15 cellular contexts compared by ENCODE assay signal in genomic region chr2:237257471-237257951, GRCh38.
A peak's percentile ranks its signal among the peaks of the same experiment; 100 is the strongest.
DNase-seq lines count a peak whose midpoint lies in the region; TF ChIP-seq lines count a peak whose summit lies in the region.
"Had no signal": no experiment of that assay in that cellular context is flagged by ENCODE, and none has a peak within 500 bp of the region (broad histone marks: within the 10 kb centered on the region; RNA-seq: fewer than 3 reads in every experiment).

No MANE protein-coding gene starts in this region.

- no peaks in the 10 kb centered on the region for H3K27me3 ChIP-seq in brain microvascular endothelial cell (replicated peaks)
- H3K27me3 ChIP-seq in right atrium auricular region: no peaks in the 10 kb centered on the region
- H3K27me3 ChIP-seq in subcutaneous abdominal adipose tissue (ENCODE audit: control insufficient read depth in 5 of 5, insufficient read depth in 4 of 5, low read length in 5 of 5): peaks cover 0 to 3% (median 0%) of the 10 kb centered on the region in 5 donors

- no peaks in the 10 kb centered on the region for H3K36me3 ChIP-seq in brain microvascular endothelial cell (replicated peaks)
- no peaks in the 10 kb centered on the region for H3K36me3 ChIP-seq in right atrium auricular region
- no peaks in the 10 kb centered on the region for H3K36me3 ChIP-seq in subcutaneous abdominal adipose tissue (ENCODE audit: control insufficient read depth in 5 of 5, insufficient read depth in 5 of 5, low read length in 5 of 5)

- no peak overlapping the region for H3K27ac Mint-ChIP-seq in nephron progenitor cell
- H3K27ac Mint-ChIP-seq: CD4-positive, alpha-beta memory T cell had no signal

- no peaks in the 10 kb centered on the region for H3K9me3 ChIP-seq in right atrium auricular region
- no peaks in the 10 kb centered on the region for H3K9me3 ChIP-seq in subcutaneous abdominal adipose tissue (ENCODE audit: control insufficient read depth in 5 of 5, low read length in 5 of 5)

- H3K36me3 Mint-ChIP-seq in nephron progenitor cell (ENCODE audit: low read depth): no peaks in the 10 kb centered on the region
- H3K36me3 Mint-ChIP-seq: CD4-positive, alpha-beta memory T cell had no signal

- H3K4me3 ChIP-seq in brain microvascular endothelial cell (ENCODE audit: low read depth, low read length): no peak overlapping the region
- no peak overlapping the region for H3K4me3 ChIP-seq in right atrium auricular region
- no peak overlapping the region for H3K4me3 ChIP-seq in subcutaneous abdominal adipose tissue (ENCODE audit: low read depth in 1 of 5, low read length in 5 of 5)
- H3K4me3 ChIP-seq: PC-9 had no signal

- peaks cover 16% of the 10 kb centered on the region for H3K27me3 Mint-ChIP-seq in nephron progenitor cell (ENCODE audit: low read depth, poor library complexity)

- H3K9me3 Mint-ChIP-seq in nephron progenitor cell: peaks cover 4% of the 10 kb centered on the region
- H3K9me3 Mint-ChIP-seq: CD4-positive, alpha-beta memory T cell had no signal

- peaks cover 32% of the 10 kb centered on the region for H3K4me1 Mint-ChIP-seq in nephron progenitor cell
- H3K4me1 Mint-ChIP-seq: CD4-positive, alpha-beta memory T cell had no signal

- no peak overlapping the region for H3K4me3 Mint-ChIP-seq in nephron progenitor cell
- H3K4me3 Mint-ChIP-seq: CD4-positive, alpha-beta memory T cell had no signal

- no peak overlapping the region for H3K9ac ChIP-seq in subcutaneous abdominal adipose tissue (ENCODE audit: low read length in 5 of 5)

- H3K27ac ChIP-seq in brain microvascular endothelial cell: peak overlapping the region; percentile 19
- peak overlapping the region; percentile 62 to 72 for H3K27ac ChIP-seq in right atrium auricular region
- H3K27ac ChIP-seq in subcutaneous abdominal adipose tissue (ENCODE audit: low read depth, low read length): peak overlapping the region; percentile 70
- H3K27ac ChIP-seq: PC-9 had no signal

- H3K4me1 ChIP-seq in right atrium auricular region (peaks cover 0 to 9% of the 10 kb centered on the region in 2 donors), subcutaneous abdominal adipose tissue (ENCODE audit: control insufficient read depth in 5 of 5, insufficient read depth in 5 of 5, low read length in 5 of 5) (peaks cover 3 to 26% (median 14%) of the 10 kb centered on the region in 5 donors)

- peak; percentile 50 for DNase-seq in GM03348 (ENCODE audit: low spot score)
- DNase-seq in brain microvascular endothelial cell: no peak
- no peak for DNase-seq in right atrium auricular region (ENCODE audit: low spot score)
- no peak for DNase-seq in OCI-M1 (lab: John Stamatoyannopoulos, UW)
- DNase-seq in ACHN: no peak
- no peak for DNase-seq in activated CD4-positive, alpha-beta T cell treated with anti-CD3 and anti-CD28 coated beads for 1 hour
- no peak for DNase-seq in nephron progenitor cell
- DNase-seq: amygdala; CD4-positive, alpha-beta memory T cell; GOT3; NCI-H2029 treated with DMSO at 0.1 percent for 48 hours; occipital lobe; PC-9; stimulated activated CD4-positive, alpha-beta T cell treated with anti-CD3 and anti-CD28 coated beads, Interleukin-4, amount 100 ng/mL, for 24 hours had no signal

- in situ Hi-C loops in brain microvascular endothelial cell (cut with HindIII; ENCODE audit: low pct_ligation_motif_present, low sequenced_read_pairs) (no loop called here), ACHN (cut with HindIII; ENCODE audit: low pct_ligation_motif_present, low pct_unique_long_range_greater_than_20kb, low sequenced_read_pairs) (no loop called here)

- TF ChIP-seq CTCF in brain microvascular endothelial cell (IDR thresholded peaks at IDR 0.05; ENCODE audit: low read depth, low read length, missing control alignments) (no peak), right atrium auricular region (IDR thresholded peaks at IDR 0.05) (no peak), nephron progenitor cell (IDR thresholded peaks at IDR 0.05) (no peak)

Comparison
In these comparisons a context has a peak if more than half of its experiments do, and no peak if none do; other contexts are left out.
1. H3K27ac ChIP-seq: peak in every context shown above with its lines; median percentile 70 in subcutaneous abdominal adipose tissue; 67 in right atrium auricular region; 19 in brain microvascular endothelial cell.